In the genomic region with DNA sequence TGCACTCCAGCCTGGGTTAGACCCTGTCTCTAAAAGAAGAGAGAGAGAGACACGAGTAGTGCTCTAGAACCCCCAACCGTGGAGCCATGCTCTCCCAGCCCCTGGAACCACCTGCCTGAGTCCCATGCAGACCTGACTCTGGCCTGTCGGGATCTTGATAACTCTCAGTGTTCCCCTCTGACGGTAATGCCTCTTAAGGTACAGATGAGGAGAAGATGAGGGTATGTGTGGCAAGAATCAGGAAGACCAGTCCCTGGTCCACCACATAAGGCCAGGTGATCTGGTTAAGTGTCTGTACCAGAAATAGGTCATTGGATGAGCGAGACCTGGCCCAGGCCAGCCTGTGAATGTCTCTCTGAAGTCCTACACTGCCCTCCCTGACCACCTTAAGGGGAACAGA, we compare ENCODE assay signal across 15 cellular contexts. TPM values are rescaled to one million over a fixed set of nuclear protein-coding genes. Genes with fewer than 3 reads are reported as not detected.
DNase-seq lines count a peak whose midpoint lies in the region; ATAC-seq and TF ChIP-seq lines count a peak whose summit lies in the region.
"Had no signal": no experiment of that assay in that cellular context is flagged by ENCODE, and none has a peak within 500 bp of the region (broad histone marks: within the 10 kb centered on the region; RNA-seq: fewer than 3 reads in every experiment).

No MANE protein-coding gene starts in this region.

- H3K36me3 ChIP-seq in SK-N-SH (replicated peaks in 1 of 2; ENCODE audit: control insufficient read depth in 1 of 2, insufficient read depth in 2 of 2, low read length in 1 of 2) (peaks cover 0 to 15% of the 10 kb centered on the region in 2 experiments), endodermal cell (ENCODE audit: control insufficient read depth, insufficient read depth, low read length) (no peaks in the 10 kb centered on the region), psoas muscle (ENCODE audit: insufficient read depth in 1 of 2, low read depth in 1 of 2) (peaks cover 0 to 17% of the 10 kb centered on the region in 2 donors)

- no peak for TF ChIP-seq RAD21 in SK-N-SH (IDR thresholded peaks at IDR 0.05; ENCODE audit: low read length)

- H3K9ac ChIP-seq in SK-N-SH = no peak overlapping the region
- no peak overlapping the region for H3K9ac ChIP-seq in endodermal cell (ENCODE audit: extremely low read depth, low read length, poor library complexity, severe bottlenecking)
- H3K9ac ChIP-seq: BLaER1 had no signal

- H2AFZ ChIP-seq in SK-N-SH (ENCODE audit: low read depth) = no peak overlapping the region

- H3K27me3 Mint-ChIP-seq in endodermal cell (ENCODE audit: insufficient read depth) = peaks cover 8% of the 10 kb centered on the region

- H3K4me3 ChIP-seq in SK-N-SH (ENCODE audit: low read depth in 2 of 2, low read length in 1 of 2) = no peak overlapping the region
- H3K4me3 ChIP-seq in endodermal cell (ENCODE audit: low read length) = no peak overlapping the region
- H3K4me3 ChIP-seq in psoas muscle = no peak overlapping the region
- H3K4me3 ChIP-seq: BLaER1 had no signal

- CTCF ChIA-PET in SK-N-SH (lab: Yijun Ruan, JAX) = interaction anchor here (0.7 to 5.2 kb wide), 17 partner anchors 10 to 173 kb away, joined by 3 to 88 read pairs (median 11); a partner anchor contains a TSS

- no peak; the same call in 2 of the 3 replicates for ATAC-seq in SK-N-SH treated with all-trans-retinoic acid at 6 μM for 48 hours
- no peak for ATAC-seq in psoas muscle
- no peak for ATAC-seq in HG03442 (IDR thresholded peaks at IDR 0.05; ENCODE audit: unreplicated experiment)

- no peaks in the 10 kb centered on the region for H3K4me1 ChIP-seq in SK-N-SH (ENCODE audit: control insufficient read depth in 1 of 2, insufficient read depth in 2 of 2, low read depth in 1 of 2, low read length in 1 of 2)
- H3K4me1 ChIP-seq in endodermal cell (ENCODE audit: control insufficient read depth, insufficient read depth, low read length) = no peaks in the 10 kb centered on the region
- peaks cover 23% of the 10 kb centered on the region for H3K4me1 ChIP-seq in psoas muscle
- H3K4me1 ChIP-seq: Caco-2 had no signal

- DNase-seq in SK-N-SH (peak; percentile 12), Ammon's horn (ENCODE audit: low spot score) (peak; percentile 1), endodermal cell (peak; percentile 35), psoas muscle (no peak), foreskin melanocyte (no peak), kidney tubule cell (ENCODE audit: low spot score) (no peak)
- DNase-seq: CD8-positive, alpha-beta memory T cell; DMS53; GF-D8; HCEC 1CT had no signal

- no peaks in the 10 kb centered on the region for H4K20me1 ChIP-seq in SK-N-SH (ENCODE audit: insufficient read depth)
- H4K20me1 ChIP-seq: BLaER1 had no signal

- no peak overlapping the region for H3K4me3 Mint-ChIP-seq in endodermal cell
- H3K4me3 Mint-ChIP-seq: CD8-positive, alpha-beta memory T cell had no signal

- no peaks in the 10 kb centered on the region for H3F3A ChIP-seq in SK-N-SH (replicated peaks; ENCODE audit: insufficient read depth)

- no peak for TF ChIP-seq CTCF in SK-N-SH (IDR thresholded peaks at IDR 0.05)
- no peak for TF ChIP-seq CTCF in endodermal cell (conservative IDR thresholded peaks at IDR 0.05)
- no peak for TF ChIP-seq CTCF in psoas muscle (IDR thresholded peaks at IDR 0.05)

- intact Hi-C loops in psoas muscle (cut with DNase I) = loop anchor here (5.0 to 10.0 kb wide), 3 partner anchors 106 to 141 kb away; no protein-coding TSS in a partner anchor

- H3K27me3 ChIP-seq in SK-N-SH (ENCODE audit: insufficient read depth) = 0 out of 2 replicates have a peak, but pooled peaks cover 14% of the 10 kb centered on the region
- peaks cover 19% of the 10 kb centered on the region for H3K27me3 ChIP-seq in endodermal cell (ENCODE audit: control insufficient read depth, insufficient read depth, low read length, poor library complexity, severe bottlenecking)
- H3K27me3 ChIP-seq in psoas muscle (ENCODE audit: insufficient read depth in 3 of 3, low read length in 2 of 3) = no peaks in the 10 kb centered on the region
- H3K27me3 ChIP-seq: BLaER1 had no signal

- H3K27ac Mint-ChIP-seq in endodermal cell = no peak overlapping the region

- POLR2A ChIA-PET in SK-N-SH (lab: Yijun Ruan, JAX) = interaction anchor here (0.9 kb wide), 1 partner anchor 18 kb away, joined by 3 read pairs; a partner anchor contains a TSS

- H3K9me3 Mint-ChIP-seq in endodermal cell = no peaks in the 10 kb centered on the region
- H3K9me3 Mint-ChIP-seq: CD8-positive, alpha-beta memory T cell had no signal

- H3K9me2 ChIP-seq in SK-N-SH = no peaks in the 10 kb centered on the region

- H3K79me2 ChIP-seq in SK-N-SH (ENCODE audit: insufficient read depth) = no peaks in the 10 kb centered on the region

- H3K36me3 Mint-ChIP-seq in endodermal cell (ENCODE audit: low read depth) = peaks cover 6% of the 10 kb centered on the region

- H3K4me2 ChIP-seq in SK-N-SH = no peak overlapping the region
- H3K4me2 ChIP-seq: BLaER1 had no signal

- WGBS in SK-N-SH (ENCODE audit: low lambda C conversion rate) = 42% methylated on average over 5 of the region's 5 CpGs
- 47 to 56% methylated on average over 3 to 5 of the region's 5 CpGs for WGBS in endodermal cell (ENCODE audit: insufficient coverage in 1 of 2, insufficient read length in 1 of 2), 2 experiments
- 49 to 55% (median 54%) methylated on average over 5 of the region's 5 CpGs for WGBS in psoas muscle, 3 donors

- no peak overlapping the region for H3K27ac ChIP-seq in SK-N-SH (ENCODE audit: low read depth in 2 of 2, low read length in 1 of 2)
- H3K27ac ChIP-seq in endodermal cell (ENCODE audit: low read depth, low read length) = no peak overlapping the region
- H3K27ac ChIP-seq in psoas muscle = peak overlapping the region; percentile 0
- H3K27ac ChIP-seq: 22Rv1 had no signal

- H3K4me1 Mint-ChIP-seq in endodermal cell = no peaks in the 10 kb centered on the region

- H3K9me3 ChIP-seq in SK-N-SH (no peaks in the 10 kb centered on the region), endodermal cell (ENCODE audit: control insufficient read depth, low read length) (no peaks in the 10 kb centered on the region), psoas muscle (no peaks in the 10 kb centered on the region)
- H3K9me3 ChIP-seq: BLaER1, Caco-2 had no signal

- TF ChIP-seq EP300 in SK-N-SH (IDR thresholded peaks at IDR 0.05; ENCODE audit: borderline replicate concordance in 1 of 2, low read depth in 1 of 2, low read length in 1 of 2) = no peak

TF ChIP-seq in SK-N-SH, 30 proteins besides CTCF, POLR2A, EP300 and RAD21 (continues in another document):
- TF ChIP-seq POLR2AphosphoS5 (IDR thresholded peaks at IDR 0.05; ENCODE audit: low read depth, low read length) (no peak), FOSL2 (IDR thresholded peaks at IDR 0.05; ENCODE audit: borderline replicate concordance, low read depth) (no peak), NRF1 (IDR thresholded peaks at IDR 0.05; ENCODE audit: low read depth, low read length) (no peak), CHD2 (IDR thresholded peaks at IDR 0.05; ENCODE audit: low read length, partially characterized antibody) (no peak), YY1 (IDR thresholded peaks at IDR 0.05; ENCODE audit: low read depth) (no peak), TEAD4 (IDR thresholded peaks at IDR 0.05; ENCODE audit: borderline replicate concordance, insufficient read depth) (no peak)

TF ChIP-seq in SK-N-SH treated with all-trans-retinoic acid at 6 μM for 48 hours, 23 proteins besides CTCF, POLR2A, EP300 and RAD21:
- TF ChIP-seq ARNTL (CRISPR knock-in tag; IDR thresholded peaks at IDR 0.05; ENCODE audit: borderline replicate concordance, low read depth) (no peak), ZFP3 (CRISPR knock-in tag; IDR thresholded peaks at IDR 0.05) (no peak)

RNA-seq across cellular contexts. Expression of a gene that starts 18.4 kb away (rescaled TPM):
- polyA plus RNA-seq in SK-N-SH (2012; rRNA removed) (23.7 and 24.7 TPM in 2 replicates), psoas muscle (1 to 10 TPM in 2 of 3 donors, under 1 TPM in 1; 0.95 to 1.7 (median 1.3) TPM)
- polyA plus RNA-seq in SK-N-SH (2012; cell fraction: cytosol; rRNA removed) = 7.5 and 14.8 TPM in 2 replicates
- polyA plus RNA-seq in SK-N-SH (2012; cell fraction: nucleus; rRNA removed) = 164 and 209 TPM in 2 replicates
- total RNA-seq in endodermal cell (10 to 100 TPM; 11.4 to 15.5 TPM), psoas muscle (10 to 100 TPM in 1 of 4 donors, 1 to 10 TPM in 3; 2.6 to 23.4 (median 5.3) TPM)
- 15.6 TPM for polyA plus RNA-seq in endodermal cell (2013, experiment 1 of 2)
- polyA plus RNA-seq in endodermal cell (2013, experiment 2 of 2) = 11.0 TPM

RNA-seq across cellular contexts. Expression of a gene that starts 28.1 kb away (rescaled TPM):
- polyA plus RNA-seq in SK-N-SH (2012; rRNA removed) (133 and 136 TPM in 2 replicates), psoas muscle (10 to 100 TPM; 44.1 to 78.6 (median 56.1) TPM)
- 87.3 and 111 TPM in 2 replicates for polyA plus RNA-seq in SK-N-SH (2012; cell fraction: cytosol; rRNA removed)
- polyA plus RNA-seq in SK-N-SH (2012; cell fraction: nucleus; rRNA removed) = 85.4 and 108 TPM in 2 replicates
- total RNA-seq in endodermal cell (10 to 100 TPM; 56.3 to 65.3 TPM), psoas muscle (10 to 100 TPM; 37.8 to 51.9 (median 46.3) TPM)
- 85.0 TPM for polyA plus RNA-seq in endodermal cell (2013, experiment 1 of 2)
- polyA plus RNA-seq in endodermal cell (2013, experiment 2 of 2) = 67.6 TPM

RNA-seq across cellular contexts. Expression of a gene that starts 28.3 kb away (rescaled TPM):
- polyA plus RNA-seq in SK-N-SH (2012; rRNA removed) (1.6 and 1.8 TPM in 2 replicates), psoas muscle (under 1 TPM; 0.08 to 0.40 (median 0.22) TPM)
- 0.86 and 0.89 TPM in 2 replicates for polyA plus RNA-seq in SK-N-SH (2012; cell fraction: cytosol; rRNA removed)
- 4.2 and 4.8 TPM in 2 replicates for polyA plus RNA-seq in SK-N-SH (2012; cell fraction: nucleus; rRNA removed)
- total RNA-seq in endodermal cell (under 1 TPM; 0.73 to 0.82 TPM), psoas muscle (under 1 TPM in 2 of 4 donors, not detected in 2; 0.15 to 0.54 TPM)
- 1.2 TPM for polyA plus RNA-seq in endodermal cell (2013, experiment 1 of 2)
- 1.5 TPM for polyA plus RNA-seq in endodermal cell (2013, experiment 2 of 2)

RNA-seq across cellular contexts. Expression of a gene that starts 37.9 kb away (rescaled TPM):
- polyA plus RNA-seq in SK-N-SH (2012; rRNA removed) (135 and 139 TPM in 2 replicates), psoas muscle (10 to 100 TPM; 10.7 to 18.8 (median 15.1) TPM)
- polyA plus RNA-seq in SK-N-SH (2012; cell fraction: cytosol; rRNA removed) = 62.5 and 80.7 TPM in 2 replicates
- polyA plus RNA-seq in SK-N-SH (2012; cell fraction: nucleus; rRNA removed) = 636 and 666 TPM in 2 replicates
- total RNA-seq in endodermal cell (10 to 100 TPM; 54.5 to 71.9 TPM), psoas muscle (10 to 100 TPM; 12.2 to 33.5 (median 19.5) TPM)
- polyA plus RNA-seq in endodermal cell (2013, experiment 1 of 2) = 50.1 TPM
- polyA plus RNA-seq in endodermal cell (2013, experiment 2 of 2) = 44.5 TPM

RNA-seq across cellular contexts. Expression of a gene that starts 47.8 kb away (rescaled TPM):
- polyA plus RNA-seq in SK-N-SH (2012; rRNA removed) = 0.03 TPM in 2 replicates
- polyA plus RNA-seq in SK-N-SH (2012; cell fraction: cytosol; rRNA removed) = 0.03 and 0.05 TPM in 2 replicates
- 0.06 and 0.09 TPM in 2 replicates for polyA plus RNA-seq in SK-N-SH (2012; cell fraction: nucleus; rRNA removed)
- total RNA-seq in endodermal cell = 1 to 10 TPM; 3.1 to 3.7 TPM
- 2.6 TPM for polyA plus RNA-seq in endodermal cell (2013, experiment 1 of 2)
- polyA plus RNA-seq in endodermal cell (2013, experiment 2 of 2) = 2.6 TPM
- total RNA-seq in psoas muscle = under 1 TPM in 1 of 4 donors, not detected in 3; 0.16 TPM
- polyA plus RNA-seq in psoas muscle = under 1 TPM in 2 of 3 donors, not detected in 1; 0.04 to 0.27 TPM

Comparison
In these comparisons a context has a peak if more than half of its experiments do, and no peak if none do; other contexts are left out.
1. DNase-seq: peak in SK-N-SH (single experiment), Ammon's horn (single experiment) and endodermal cell (single experiment); none in psoas muscle (0 of 2), foreskin melanocyte (single experiment) and kidney tubule cell (single experiment).